In the genomic region with DNA sequence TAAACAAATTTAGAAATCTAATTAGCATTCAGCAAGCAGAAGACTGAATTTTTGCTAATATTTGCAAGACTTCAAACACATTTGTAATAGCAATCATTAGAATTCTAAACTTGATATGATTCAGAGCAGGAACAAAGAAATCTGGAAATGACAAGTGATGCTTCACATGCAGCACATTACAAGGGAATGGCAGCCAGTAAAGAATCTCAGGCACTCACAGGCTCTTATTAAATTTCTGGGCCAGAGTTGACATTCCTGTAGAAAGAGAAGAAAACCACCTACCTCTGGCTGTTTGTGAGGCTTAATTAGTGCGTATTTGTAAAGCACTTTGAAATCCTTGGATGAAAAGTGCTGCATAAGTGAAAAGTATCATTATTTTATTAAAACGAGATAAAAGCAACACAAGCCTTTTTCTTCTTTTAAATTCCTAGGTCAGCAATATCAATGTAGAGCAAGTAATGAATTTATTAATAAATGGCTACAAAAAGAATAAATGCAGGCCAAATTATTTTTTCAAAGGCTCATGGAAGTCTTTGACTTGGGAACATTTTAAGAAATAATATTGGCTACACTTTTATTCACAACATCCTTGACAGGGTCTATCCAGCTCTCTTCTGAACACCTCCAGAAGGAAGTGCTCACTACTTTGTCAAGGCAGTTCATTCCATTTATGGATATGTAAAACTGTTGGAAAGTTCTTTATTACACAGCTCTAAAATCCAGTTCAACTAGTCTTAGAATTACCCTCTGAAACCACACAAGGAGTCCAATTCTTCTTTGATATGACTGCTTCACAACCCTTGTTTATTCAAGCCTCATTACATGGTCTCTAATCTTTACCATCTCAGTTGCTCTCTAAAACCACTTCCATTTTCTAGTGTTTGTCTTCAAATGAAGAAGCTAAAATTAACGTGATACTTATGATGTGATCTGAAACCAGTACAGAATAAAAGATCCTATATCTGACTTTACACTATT, we compare ENCODE assay signal across 10 cellular contexts. TPM values are rescaled to one million over a fixed set of nuclear protein-coding genes. Genes with fewer than 3 reads are reported as not detected.
DNase-seq lines count a peak whose midpoint lies in the region; ATAC-seq and TF ChIP-seq lines count a peak whose summit lies in the region.
"Had no signal": no experiment of that assay in that cellular context is flagged by ENCODE, and none has a peak within 500 bp of the region (broad histone marks: within the 10 kb centered on the region; RNA-seq: fewer than 3 reads in every experiment).

No MANE protein-coding gene starts in this region.

- H2AFZ ChIP-seq in MM.1S (ENCODE audit: low read length): peak overlapping the region; percentile 27; the same call in 1 of the 2 replicates

- H3K4me3 ChIP-seq in MM.1S (ENCODE audit: low read length) (no peak overlapping the region), lung (no peak overlapping the region)
- H3K4me3 ChIP-seq: esophagus squamous epithelium had no signal

- TF ChIP-seq CTCF in MM.1S (IDR thresholded peaks at IDR 0.05; ENCODE audit: low read length) (no peak), lung (IDR thresholded peaks at IDR 0.05; ENCODE audit: control extremely low read depth, extremely low read depth) (no peak)

- H3K79me2 ChIP-seq in MM.1S (ENCODE audit: low read length): no peaks in the 10 kb centered on the region

- H3K9ac ChIP-seq in MM.1S (ENCODE audit: low read length): no peak overlapping the region

- DNase-seq in NCI-H1105 treated with DMSO at 0.1 percent for 48 hours (lab: John Stamatoyannopoulos, UW) (peak; percentile 37), NCI-H1105 (lab: John Stamatoyannopoulos, UW) (no peak), MM.1S (peak; percentile 61), lung (ENCODE audit: low spot score) (no peak), midbrain (lab: John Stamatoyannopoulos, UW) (no peak), NCI-H146 (lab: John Stamatoyannopoulos, UW) (no peak)
- DNase-seq: activated naive CD4-positive, alpha-beta T cell treated with anti-CD3 and anti-CD28 coated beads, Interleukin-2, amount 50 U/mL, for 16 hours; esophagus squamous epithelium had no signal

- 53 to 61% methylated on average over 3 of the region's 3 CpGs for WGBS in lung, 2 donors

- H3K27ac ChIP-seq in MM.1S (ENCODE audit: low read length) (peak overlapping the region; percentile 32; the same call in 1 of the 2 replicates), lung (ENCODE audit: low read depth in 1 of 2, low read length in 1 of 2) (no peak overlapping the region)
- H3K27ac ChIP-seq: esophagus squamous epithelium had no signal

- H3F3A ChIP-seq in MM.1S (ENCODE audit: insufficient read depth, low read length): peaks cover 5% of the 10 kb centered on the region; the same call in 1 of the 2 replicates

- no peaks in the 10 kb centered on the region for H3K9me2 ChIP-seq in MM.1S (replicated peaks; ENCODE audit: insufficient read depth, low read length)

- H3K36me3 ChIP-seq in MM.1S (replicated peaks; ENCODE audit: insufficient read depth, low read length): no peaks in the 10 kb centered on the region
- peaks cover 0 to 4% of the 10 kb centered on the region in 2 donors for H3K36me3 ChIP-seq in lung (ENCODE audit: control insufficient read depth in 2 of 2, insufficient read depth in 2 of 2, low read length in 2 of 2)

- H3K27me3 ChIP-seq in MM.1S (replicated peaks; ENCODE audit: insufficient read depth, low read length): no peaks in the 10 kb centered on the region
- no peaks in the 10 kb centered on the region for H3K27me3 ChIP-seq in lung (ENCODE audit: control insufficient read depth, insufficient read depth)
- H3K27me3 ChIP-seq: esophagus squamous epithelium had no signal

- H4K20me1 ChIP-seq in MM.1S (ENCODE audit: insufficient read depth, low read length): no peaks in the 10 kb centered on the region

- ATAC-seq in GM21619 (IDR thresholded peaks at IDR 0.05; ENCODE audit: unreplicated experiment) (peak; percentile 66), lung (ENCODE audit: insufficient read depth, low FRiP score) (peak; percentile 55), GM19324 (IDR thresholded peaks at IDR 0.05; ENCODE audit: low FRiP score, unreplicated experiment) (no peak)

- peaks cover 13% of the 10 kb centered on the region for H3K4me1 ChIP-seq in MM.1S (ENCODE audit: low read length)
- H3K4me1 ChIP-seq in lung (ENCODE audit: control insufficient read depth in 2 of 2, insufficient read depth in 2 of 2, low read length in 2 of 2): no peaks in the 10 kb centered on the region
- H3K4me1 ChIP-seq: esophagus squamous epithelium had no signal

- H3K9me3 ChIP-seq in MM.1S (replicated peaks; ENCODE audit: insufficient read depth, low read length) (no peaks in the 10 kb centered on the region), lung (ENCODE audit: control insufficient read depth in 2 of 2, insufficient read depth in 1 of 2, low read length in 1 of 2) (no peaks in the 10 kb centered on the region)
- H3K9me3 ChIP-seq: esophagus squamous epithelium had no signal

- H3K4me2 ChIP-seq in MM.1S (ENCODE audit: low read depth, low read length): peak overlapping the region; percentile 23; the same call in 1 of the 2 replicates

RNA-seq across cellular contexts. Expression of a gene that starts 32.1 kb away (rescaled TPM):
- 10 to 100 TPM in 1 of 2 donors, 1 to 10 TPM in 1; 9.5 to 16.0 TPM for total RNA-seq in lung
- 1 to 10 TPM; 3.8 to 5.7 TPM for polyA plus RNA-seq in lung

Comparison
In these comparisons a context has a peak if more than half of its experiments do, and no peak if none do; other contexts are left out.
1. DNase-seq: peak in NCI-H1105 treated with DMSO at 0.1 percent for 48 hours (single experiment) and MM.1S (single experiment); none in NCI-H1105 (single experiment), lung (single experiment), midbrain (single experiment) and NCI-H146 (single experiment).